Comparison of ENCODE assay signal across 2 cellular contexts in the genomic region with DNA sequence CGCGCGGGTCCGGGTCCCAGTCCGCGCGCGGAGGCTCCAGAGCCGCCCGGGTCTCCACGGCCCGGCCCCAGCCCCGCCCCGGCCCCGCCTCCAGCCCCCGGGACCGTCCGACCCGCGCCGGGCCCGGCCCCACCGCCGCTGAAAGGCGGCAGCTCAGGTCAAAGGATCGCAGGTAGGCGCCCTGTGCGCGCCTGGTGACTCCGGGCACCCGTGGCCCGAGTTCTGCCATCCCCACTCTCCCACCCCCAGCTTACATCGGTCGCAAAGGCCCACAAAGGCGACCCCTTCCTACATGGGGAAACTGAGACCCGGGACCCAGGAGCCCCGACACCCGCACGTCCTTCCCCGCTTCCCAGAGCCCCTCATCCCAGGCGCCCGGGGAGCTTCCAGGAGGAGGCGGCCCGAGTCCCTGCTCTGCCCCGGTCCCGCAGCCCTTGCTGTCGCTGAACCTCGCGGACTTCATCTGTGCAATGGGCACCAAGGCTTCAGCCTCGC.
A peak's percentile ranks its signal among the peaks of the same experiment; 100 is the strongest.
TF ChIP-seq lines count a peak whose summit lies in the region.

TSS of gene TMEM200B (minus strand) at position 33 of the 495 bp plus-strand sequence. CDS start 2,075 bp downstream, outside the sequence.

TF ChIP-seq in K562, 482 proteins besides CTCF, POLR2A, EP300 and RAD21 (continued from another document):
- TF ChIP-seq, protein P1, sequence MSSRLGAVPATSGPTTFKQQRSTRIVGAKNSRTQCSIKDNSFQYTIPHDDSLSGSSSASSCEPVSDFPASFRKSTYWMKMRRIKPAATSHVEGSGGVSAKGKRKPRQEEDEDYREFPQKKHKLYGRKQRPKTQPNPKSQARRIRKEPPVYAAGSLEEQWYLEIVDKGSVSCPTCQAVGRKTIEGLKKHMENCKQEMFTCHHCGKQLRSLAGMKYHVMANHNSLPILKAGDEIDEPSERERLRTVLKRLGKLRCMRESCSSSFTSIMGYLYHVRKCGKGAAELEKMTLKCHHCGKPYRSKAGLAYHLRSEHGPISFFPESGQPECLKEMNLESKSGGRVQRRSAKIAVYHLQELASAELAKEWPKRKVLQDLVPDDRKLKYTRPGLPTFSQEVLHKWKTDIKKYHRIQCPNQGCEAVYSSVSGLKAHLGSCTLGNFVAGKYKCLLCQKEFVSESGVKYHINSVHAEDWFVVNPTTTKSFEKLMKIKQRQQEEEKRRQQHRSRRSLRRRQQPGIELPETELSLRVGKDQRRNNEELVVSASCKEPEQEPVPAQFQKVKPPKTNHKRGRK (tag; IDR thresholded peaks at IDR 0.05), result no peak
- TF ChIP-seq ZNF431 (CRISPR knock-in tag; IDR thresholded peaks at IDR 0.05) (no peak), ZNF398 (CRISPR knock-in tag; IDR thresholded peaks at IDR 0.05) (no peak), CTCFL (IDR thresholded peaks at IDR 0.05; ENCODE audit: borderline replicate concordance, insufficient read depth, low read depth, low read length, poor library complexity, severe bottlenecking) (no peak), ZFP36 (IDR thresholded peaks at IDR 0.05; ENCODE audit: low read depth, low read length, partially characterized antibody) (peak; percentile 69), HDGF (IDR thresholded peaks at IDR 0.05) (0 out of 2 replicates have a peak, but pooled peaks have one; percentile 53)

TF ChIP-seq in HepG2, 621 proteins besides CTCF, POLR2A, EP300 and RAD21 (continued from another document):
- TF ChIP-seq, protein P2, sequence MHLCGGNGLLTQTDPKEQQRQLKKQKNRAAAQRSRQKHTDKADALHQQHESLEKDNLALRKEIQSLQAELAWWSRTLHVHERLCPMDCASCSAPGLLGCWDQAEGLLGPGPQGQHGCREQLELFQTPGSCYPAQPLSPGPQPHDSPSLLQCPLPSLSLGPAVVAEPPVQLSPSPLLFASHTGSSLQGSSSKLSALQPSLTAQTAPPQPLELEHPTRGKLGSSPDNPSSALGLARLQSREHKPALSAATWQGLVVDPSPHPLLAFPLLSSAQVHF (CRISPR knock-in tag; IDR thresholded peaks at IDR 0.05), result 0 out of 2 replicates have a peak, but pooled peaks have one; percentile 45
- 0 out of 2 replicates have a peak, but pooled peaks have one; percentile 27 for TF ChIP-seq HOXA9 (CRISPR knock-in tag; IDR thresholded peaks at IDR 0.05; ENCODE audit: borderline replicate concordance)
- TF ChIP-seq ZNF776 (CRISPR knock-in tag; IDR thresholded peaks at IDR 0.05), result 0 out of 2 replicates have a peak, but pooled peaks have one; percentile 23
- TF ChIP-seq, protein P1 (CRISPR knock-in tag; IDR thresholded peaks at IDR 0.05), result no peak
- 0 out of 2 replicates have a peak, but pooled peaks have one; percentile 15 for TF ChIP-seq SIX1 (CRISPR knock-in tag; IDR thresholded peaks at IDR 0.05; ENCODE audit: borderline replicate concordance)
- TF ChIP-seq FOSL1 (CRISPR knock-in tag; IDR thresholded peaks at IDR 0.05; ENCODE audit: borderline replicate concordance), result no peak
- no peak for TF ChIP-seq ZNF891 (CRISPR knock-in tag; IDR thresholded peaks at IDR 0.05)
- 0 out of 2 replicates have a peak, but pooled peaks have one; percentile 17 for TF ChIP-seq ZNF543 (CRISPR knock-in tag; IDR thresholded peaks at IDR 0.05)
- no peak for TF ChIP-seq REL (CRISPR knock-in tag; conservative IDR thresholded peaks at IDR 0.05)
- TF ChIP-seq ZSCAN21 (CRISPR knock-in tag; IDR thresholded peaks at IDR 0.05; ENCODE audit: borderline replicate concordance), result no peak
- TF ChIP-seq ADNP (CRISPR knock-in tag; IDR thresholded peaks at IDR 0.05), result peak; percentile 13; the same call in 1 of the 2 replicates
- no peak for TF ChIP-seq ZBTB7A (CRISPR knock-in tag; IDR thresholded peaks at IDR 0.05)
- TF ChIP-seq ZNF780A (CRISPR knock-in tag; IDR thresholded peaks at IDR 0.05), result 0 out of 2 replicates have a peak, but pooled peaks have one; percentile 18
- no peak for TF ChIP-seq ZBTB21 (CRISPR knock-in tag; IDR thresholded peaks at IDR 0.05)
- TF ChIP-seq ZNF558 (CRISPR knock-in tag; IDR thresholded peaks at IDR 0.05; ENCODE audit: borderline replicate concordance), result peak; percentile 30; the same call in 1 of the 2 replicates
- TF ChIP-seq SNAI1 (CRISPR knock-in tag; IDR thresholded peaks at IDR 0.05; ENCODE audit: borderline replicate concordance), result 0 out of 2 replicates have a peak, but pooled peaks have one; percentile 41
- peak; percentile 90 for TF ChIP-seq ZNF629 (CRISPR knock-in tag; conservative IDR thresholded peaks at IDR 0.05)
- TF ChIP-seq ZNF644 (CRISPR knock-in tag; IDR thresholded peaks at IDR 0.05; ENCODE audit: low read depth), result no peak
- no peak for TF ChIP-seq KDM4B (CRISPR knock-in tag; IDR thresholded peaks at IDR 0.05)
- TF ChIP-seq ZNF619 (CRISPR knock-in tag; IDR thresholded peaks at IDR 0.05), result no peak
- TF ChIP-seq ZNF784 (CRISPR knock-in tag; IDR thresholded peaks at IDR 0.05; ENCODE audit: borderline replicate concordance), result no peak
- TF ChIP-seq ZNF230 (CRISPR knock-in tag; IDR thresholded peaks at IDR 0.05), result no peak
- no peak for TF ChIP-seq NR2F2 (IDR thresholded peaks at IDR 0.05; ENCODE audit: borderline replicate concordance, low read depth)
- peak; percentile 47; the same call in 1 of the 2 replicates for TF ChIP-seq ZBTB2 (CRISPR knock-in tag; IDR thresholded peaks at IDR 0.05; ENCODE audit: low read depth)
- TF ChIP-seq SCMH1 (CRISPR knock-in tag; IDR thresholded peaks at IDR 0.05; ENCODE audit: borderline replicate concordance), result no peak
- TF ChIP-seq, protein P3, sequence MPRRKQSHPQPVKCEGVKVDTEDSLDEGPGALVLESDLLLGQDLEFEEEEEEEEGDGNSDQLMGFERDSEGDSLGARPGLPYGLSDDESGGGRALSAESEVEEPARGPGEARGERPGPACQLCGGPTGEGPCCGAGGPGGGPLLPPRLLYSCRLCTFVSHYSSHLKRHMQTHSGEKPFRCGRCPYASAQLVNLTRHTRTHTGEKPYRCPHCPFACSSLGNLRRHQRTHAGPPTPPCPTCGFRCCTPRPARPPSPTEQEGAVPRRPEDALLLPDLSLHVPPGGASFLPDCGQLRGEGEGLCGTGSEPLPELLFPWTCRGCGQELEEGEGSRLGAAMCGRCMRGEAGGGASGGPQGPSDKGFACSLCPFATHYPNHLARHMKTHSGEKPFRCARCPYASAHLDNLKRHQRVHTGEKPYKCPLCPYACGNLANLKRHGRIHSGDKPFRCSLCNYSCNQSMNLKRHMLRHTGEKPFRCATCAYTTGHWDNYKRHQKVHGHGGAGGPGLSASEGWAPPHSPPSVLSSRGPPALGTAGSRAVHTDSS (CRISPR knock-in tag; conservative IDR thresholded peaks at IDR 0.05), result no peak
- 0 out of 2 replicates have a peak, but pooled peaks have one; percentile 5 for TF ChIP-seq ZNF350 (CRISPR knock-in tag; IDR thresholded peaks at IDR 0.05; ENCODE audit: borderline replicate concordance, low read depth)
- TF ChIP-seq NRL (CRISPR knock-in tag; IDR thresholded peaks at IDR 0.05; ENCODE audit: borderline replicate concordance), result peak; percentile 45; the same call in 1 of the 2 replicates
- TF ChIP-seq ZNF232 (CRISPR knock-in tag; IDR thresholded peaks at IDR 0.05; ENCODE audit: borderline replicate concordance), result 0 out of 2 replicates have a peak, but pooled peaks have one; percentile 14
- no peak for TF ChIP-seq KLF9 (CRISPR knock-in tag; IDR thresholded peaks at IDR 0.05; ENCODE audit: low read depth)
- peak; percentile 20; the same call in 1 of the 2 replicates for TF ChIP-seq ZNF430 (CRISPR knock-in tag; IDR thresholded peaks at IDR 0.05)
- TF ChIP-seq, protein P4, sequence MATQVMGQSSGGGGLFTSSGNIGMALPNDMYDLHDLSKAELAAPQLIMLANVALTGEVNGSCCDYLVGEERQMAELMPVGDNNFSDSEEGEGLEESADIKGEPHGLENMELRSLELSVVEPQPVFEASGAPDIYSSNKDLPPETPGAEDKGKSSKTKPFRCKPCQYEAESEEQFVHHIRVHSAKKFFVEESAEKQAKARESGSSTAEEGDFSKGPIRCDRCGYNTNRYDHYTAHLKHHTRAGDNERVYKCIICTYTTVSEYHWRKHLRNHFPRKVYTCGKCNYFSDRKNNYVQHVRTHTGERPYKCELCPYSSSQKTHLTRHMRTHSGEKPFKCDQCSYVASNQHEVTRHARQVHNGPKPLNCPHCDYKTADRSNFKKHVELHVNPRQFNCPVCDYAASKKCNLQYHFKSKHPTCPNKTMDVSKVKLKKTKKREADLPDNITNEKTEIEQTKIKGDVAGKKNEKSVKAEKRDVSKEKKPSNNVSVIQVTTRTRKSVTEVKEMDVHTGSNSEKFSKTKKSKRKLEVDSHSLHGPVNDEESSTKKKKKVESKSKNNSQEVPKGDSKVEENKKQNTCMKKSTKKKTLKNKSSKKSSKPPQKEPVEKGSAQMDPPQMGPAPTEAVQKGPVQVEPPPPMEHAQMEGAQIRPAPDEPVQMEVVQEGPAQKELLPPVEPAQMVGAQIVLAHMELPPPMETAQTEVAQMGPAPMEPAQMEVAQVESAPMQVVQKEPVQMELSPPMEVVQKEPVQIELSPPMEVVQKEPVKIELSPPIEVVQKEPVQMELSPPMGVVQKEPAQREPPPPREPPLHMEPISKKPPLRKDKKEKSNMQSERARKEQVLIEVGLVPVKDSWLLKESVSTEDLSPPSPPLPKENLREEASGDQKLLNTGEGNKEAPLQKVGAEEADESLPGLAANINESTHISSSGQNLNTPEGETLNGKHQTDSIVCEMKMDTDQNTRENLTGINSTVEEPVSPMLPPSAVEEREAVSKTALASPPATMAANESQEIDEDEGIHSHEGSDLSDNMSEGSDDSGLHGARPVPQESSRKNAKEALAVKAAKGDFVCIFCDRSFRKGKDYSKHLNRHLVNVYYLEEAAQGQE (IDR thresholded peaks at IDR 0.05; ENCODE audit: borderline replicate concordance in 1 of 2, low read depth in 1 of 2, low read length in 2 of 2), result no peak
- no peak for TF ChIP-seq ZSCAN9 (CRISPR knock-in tag; IDR thresholded peaks at IDR 0.05; ENCODE audit: borderline replicate concordance)
- no peak for TF ChIP-seq ARID2 (CRISPR knock-in tag; IDR thresholded peaks at IDR 0.05; ENCODE audit: borderline replicate concordance)
- peak; percentile 70; the same call in 1 of the 2 replicates for TF ChIP-seq ZMYM3 (CRISPR knock-in tag; IDR thresholded peaks at IDR 0.05)
- TF ChIP-seq, protein P5, sequence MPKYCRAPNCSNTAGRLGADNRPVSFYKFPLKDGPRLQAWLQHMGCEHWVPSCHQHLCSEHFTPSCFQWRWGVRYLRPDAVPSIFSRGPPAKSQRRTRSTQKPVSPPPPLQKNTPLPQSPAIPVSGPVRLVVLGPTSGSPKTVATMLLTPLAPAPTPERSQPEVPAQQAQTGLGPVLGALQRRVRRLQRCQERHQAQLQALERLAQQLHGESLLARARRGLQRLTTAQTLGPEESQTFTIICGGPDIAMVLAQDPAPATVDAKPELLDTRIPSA (CRISPR knock-in tag; IDR thresholded peaks at IDR 0.05; ENCODE audit: borderline replicate concordance), result 0 out of 2 replicates have a peak, but pooled peaks have one; percentile 69
- no peak for TF ChIP-seq NFE2L2 (IDR thresholded peaks at IDR 0.05; ENCODE audit: low read length)
- TF ChIP-seq, protein P6, sequence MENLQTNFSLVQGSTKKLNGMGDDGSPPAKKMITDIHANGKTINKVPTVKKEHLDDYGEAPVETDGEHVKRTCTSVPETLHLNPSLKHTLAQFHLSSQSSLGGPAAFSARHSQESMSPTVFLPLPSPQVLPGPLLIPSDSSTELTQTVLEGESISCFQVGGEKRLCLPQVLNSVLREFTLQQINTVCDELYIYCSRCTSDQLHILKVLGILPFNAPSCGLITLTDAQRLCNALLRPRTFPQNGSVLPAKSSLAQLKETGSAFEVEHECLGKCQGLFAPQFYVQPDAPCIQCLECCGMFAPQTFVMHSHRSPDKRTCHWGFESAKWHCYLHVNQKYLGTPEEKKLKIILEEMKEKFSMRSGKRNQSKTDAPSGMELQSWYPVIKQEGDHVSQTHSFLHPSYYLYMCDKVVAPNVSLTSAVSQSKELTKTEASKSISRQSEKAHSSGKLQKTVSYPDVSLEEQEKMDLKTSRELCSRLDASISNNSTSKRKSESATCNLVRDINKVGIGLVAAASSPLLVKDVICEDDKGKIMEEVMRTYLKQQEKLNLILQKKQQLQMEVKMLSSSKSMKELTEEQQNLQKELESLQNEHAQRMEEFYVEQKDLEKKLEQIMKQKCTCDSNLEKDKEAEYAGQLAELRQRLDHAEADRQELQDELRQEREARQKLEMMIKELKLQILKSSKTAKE (CRISPR knock-in tag; IDR thresholded peaks at IDR 0.05; ENCODE audit: borderline replicate concordance), result 0 out of 2 replicates have a peak, but pooled peaks have one; percentile 9
- TF ChIP-seq NONO (IDR thresholded peaks at IDR 0.05), result no peak
- TF ChIP-seq NONO (CRISPR knock-in tag; conservative IDR thresholded peaks at IDR 0.05), result peak; percentile 53; the same call in 1 of the 2 replicates
